Comparison of ENCODE assay signal across 1 cellular context in the genomic region with DNA sequence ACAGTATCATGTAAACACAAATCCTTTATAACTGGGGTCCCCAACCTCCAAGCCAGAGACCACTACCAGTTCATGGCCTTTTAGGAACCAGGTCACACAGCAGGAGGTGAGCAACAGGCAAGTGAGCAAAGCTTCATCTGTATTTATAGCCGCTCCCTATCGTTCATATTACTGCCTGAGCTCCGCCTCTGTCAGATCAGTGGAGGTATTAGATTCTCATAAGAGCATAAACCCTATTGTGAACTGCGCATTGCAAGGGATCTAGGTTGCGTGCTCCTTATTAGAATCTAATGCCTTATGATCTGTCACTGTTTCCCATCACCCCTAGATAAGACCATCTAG.
TF ChIP-seq lines count a peak whose summit lies in the region.

No MANE protein-coding gene starts in this region.

TF ChIP-seq in GM23338, 12 proteins besides CTCF, POLR2A, EP300 and RAD21:
- TF ChIP-seq, protein P1, sequence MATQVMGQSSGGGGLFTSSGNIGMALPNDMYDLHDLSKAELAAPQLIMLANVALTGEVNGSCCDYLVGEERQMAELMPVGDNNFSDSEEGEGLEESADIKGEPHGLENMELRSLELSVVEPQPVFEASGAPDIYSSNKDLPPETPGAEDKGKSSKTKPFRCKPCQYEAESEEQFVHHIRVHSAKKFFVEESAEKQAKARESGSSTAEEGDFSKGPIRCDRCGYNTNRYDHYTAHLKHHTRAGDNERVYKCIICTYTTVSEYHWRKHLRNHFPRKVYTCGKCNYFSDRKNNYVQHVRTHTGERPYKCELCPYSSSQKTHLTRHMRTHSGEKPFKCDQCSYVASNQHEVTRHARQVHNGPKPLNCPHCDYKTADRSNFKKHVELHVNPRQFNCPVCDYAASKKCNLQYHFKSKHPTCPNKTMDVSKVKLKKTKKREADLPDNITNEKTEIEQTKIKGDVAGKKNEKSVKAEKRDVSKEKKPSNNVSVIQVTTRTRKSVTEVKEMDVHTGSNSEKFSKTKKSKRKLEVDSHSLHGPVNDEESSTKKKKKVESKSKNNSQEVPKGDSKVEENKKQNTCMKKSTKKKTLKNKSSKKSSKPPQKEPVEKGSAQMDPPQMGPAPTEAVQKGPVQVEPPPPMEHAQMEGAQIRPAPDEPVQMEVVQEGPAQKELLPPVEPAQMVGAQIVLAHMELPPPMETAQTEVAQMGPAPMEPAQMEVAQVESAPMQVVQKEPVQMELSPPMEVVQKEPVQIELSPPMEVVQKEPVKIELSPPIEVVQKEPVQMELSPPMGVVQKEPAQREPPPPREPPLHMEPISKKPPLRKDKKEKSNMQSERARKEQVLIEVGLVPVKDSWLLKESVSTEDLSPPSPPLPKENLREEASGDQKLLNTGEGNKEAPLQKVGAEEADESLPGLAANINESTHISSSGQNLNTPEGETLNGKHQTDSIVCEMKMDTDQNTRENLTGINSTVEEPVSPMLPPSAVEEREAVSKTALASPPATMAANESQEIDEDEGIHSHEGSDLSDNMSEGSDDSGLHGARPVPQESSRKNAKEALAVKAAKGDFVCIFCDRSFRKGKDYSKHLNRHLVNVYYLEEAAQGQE (IDR thresholded peaks at IDR 0.05; ENCODE audit: unreplicated experiment) = no peak
- TF ChIP-seq CREB1 (CRISPR knock-in tag; IDR thresholded peaks at IDR 0.05; ENCODE audit: low read depth) = no peak
- TF ChIP-seq, protein P2, sequence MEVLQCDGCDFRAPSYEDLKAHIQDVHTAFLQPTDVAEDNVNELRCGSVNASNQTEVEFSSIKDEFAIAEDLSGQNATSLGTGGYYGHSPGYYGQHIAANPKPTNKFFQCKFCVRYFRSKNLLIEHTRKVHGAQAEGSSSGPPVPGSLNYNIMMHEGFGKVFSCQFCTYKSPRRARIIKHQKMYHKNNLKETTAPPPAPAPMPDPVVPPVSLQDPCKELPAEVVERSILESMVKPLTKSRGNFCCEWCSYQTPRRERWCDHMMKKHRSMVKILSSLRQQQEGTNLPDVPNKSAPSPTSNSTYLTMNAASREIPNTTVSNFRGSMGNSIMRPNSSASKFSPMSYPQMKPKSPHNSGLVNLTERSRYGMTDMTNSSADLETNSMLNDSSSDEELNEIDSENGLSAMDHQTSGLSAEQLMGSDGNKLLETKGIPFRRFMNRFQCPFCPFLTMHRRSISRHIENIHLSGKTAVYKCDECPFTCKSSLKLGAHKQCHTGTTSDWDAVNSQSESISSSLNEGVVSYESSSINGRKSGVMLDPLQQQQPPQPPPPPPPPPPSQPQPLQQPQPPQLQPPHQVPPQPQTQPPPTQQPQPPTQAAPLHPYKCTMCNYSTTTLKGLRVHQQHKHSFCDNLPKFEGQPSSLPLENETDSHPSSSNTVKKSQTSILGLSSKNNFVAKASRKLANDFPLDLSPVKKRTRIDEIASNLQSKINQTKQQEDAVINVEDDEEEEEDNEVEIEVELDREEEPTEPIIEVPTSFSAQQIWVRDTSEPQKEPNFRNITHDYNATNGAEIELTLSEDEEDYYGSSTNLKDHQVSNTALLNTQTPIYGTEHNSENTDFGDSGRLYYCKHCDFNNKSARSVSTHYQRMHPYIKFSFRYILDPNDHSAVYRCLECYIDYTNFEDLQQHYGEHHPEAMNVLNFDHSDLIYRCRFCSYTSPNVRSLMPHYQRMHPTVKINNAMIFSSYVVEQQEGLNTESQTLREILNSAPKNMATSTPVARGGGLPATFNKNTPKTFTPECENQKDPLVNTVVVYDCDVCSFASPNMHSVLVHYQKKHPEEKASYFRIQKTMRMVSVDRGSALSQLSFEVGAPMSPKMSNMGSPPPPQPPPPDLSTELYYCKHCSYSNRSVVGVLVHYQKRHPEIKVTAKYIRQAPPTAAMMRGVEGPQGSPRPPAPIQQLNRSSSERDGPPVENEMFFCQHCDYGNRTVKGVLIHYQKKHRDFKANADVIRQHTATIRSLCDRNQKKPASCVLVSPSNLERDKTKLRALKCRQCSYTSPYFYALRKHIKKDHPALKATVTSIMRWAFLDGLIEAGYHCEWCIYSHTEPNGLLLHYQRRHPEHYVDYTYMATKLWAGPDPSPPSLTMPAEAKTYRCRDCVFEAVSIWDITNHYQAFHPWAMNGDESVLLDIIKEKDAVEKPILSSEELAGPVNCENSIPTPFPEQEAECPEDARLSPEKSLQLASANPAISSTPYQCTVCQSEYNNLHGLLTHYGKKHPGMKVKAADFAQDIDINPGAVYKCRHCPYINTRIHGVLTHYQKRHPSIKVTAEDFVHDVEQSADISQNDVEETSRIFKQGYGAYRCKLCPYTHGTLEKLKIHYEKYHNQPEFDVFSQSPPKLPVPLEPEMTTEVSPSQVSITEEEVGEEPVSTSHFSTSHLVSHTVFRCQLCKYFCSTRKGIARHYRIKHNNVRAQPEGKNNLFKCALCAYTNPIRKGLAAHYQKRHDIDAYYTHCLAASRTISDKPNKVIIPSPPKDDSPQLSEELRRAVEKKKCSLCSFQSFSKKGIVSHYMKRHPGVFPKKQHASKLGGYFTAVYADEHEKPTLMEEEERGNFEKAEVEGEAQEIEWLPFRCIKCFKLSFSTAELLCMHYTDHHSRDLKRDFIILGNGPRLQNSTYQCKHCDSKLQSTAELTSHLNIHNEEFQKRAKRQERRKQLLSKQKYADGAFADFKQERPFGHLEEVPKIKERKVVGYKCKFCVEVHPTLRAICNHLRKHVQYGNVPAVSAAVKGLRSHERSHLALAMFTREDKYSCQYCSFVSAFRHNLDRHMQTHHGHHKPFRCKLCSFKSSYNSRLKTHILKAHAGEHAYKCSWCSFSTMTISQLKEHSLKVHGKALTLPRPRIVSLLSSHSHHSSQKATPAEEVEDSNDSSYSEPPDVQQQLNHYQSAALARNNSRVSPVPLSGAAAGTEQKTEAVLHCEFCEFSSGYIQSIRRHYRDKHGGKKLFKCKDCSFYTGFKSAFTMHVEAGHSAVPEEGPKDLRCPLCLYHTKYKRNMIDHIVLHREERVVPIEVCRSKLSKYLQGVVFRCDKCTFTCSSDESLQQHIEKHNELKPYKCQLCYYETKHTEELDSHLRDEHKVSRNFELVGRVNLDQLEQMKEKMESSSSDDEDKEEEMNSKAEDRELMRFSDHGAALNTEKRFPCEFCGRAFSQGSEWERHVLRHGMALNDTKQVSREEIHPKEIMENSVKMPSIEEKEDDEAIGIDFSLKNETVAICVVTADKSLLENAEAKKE (CRISPR knock-in tag; IDR thresholded peaks at IDR 0.05) = no peak
- no peak for TF ChIP-seq STAT1 (IDR thresholded peaks at IDR 0.05; ENCODE audit: unreplicated experiment)
